In genomic region chr7:50742401-50742800, GRCh38 we compare ENCODE assay signal across 21 cellular contexts.
"Had no signal": no experiment of that assay in that cellular context is flagged by ENCODE, and none has a peak within 500 bp of the region (broad histone marks: within the 10 kb centered on the region; RNA-seq: fewer than 3 reads in every experiment).

No MANE protein-coding gene starts in this region.

- H3K27ac ChIP-seq: colonic mucosa, esophagus squamous epithelium, hepatocyte, left ventricle myocardium inferior, lower lobe of right lung, spleen, tibial artery had no signal

- DNase-seq: colonic mucosa; effector CD4-positive, alpha-beta T cell; endodermal cell; esophagus squamous epithelium; foreskin melanocyte; kidney; left cardiac atrium; left ventricle myocardium inferior; lower lobe of right lung; mesenchymal stem cell; naive thymus-derived CD4-positive, alpha-beta T cell; nephron progenitor cell; spleen; stimulated activated CD4-positive, alpha-beta T cell treated with anti-CD3 and anti-CD28 coated beads, Interleukin-15, amount 100 ng/mL, for 24 hours; stimulated activated CD4-positive, alpha-beta T cell treated with anti-CD3 and anti-CD28 coated beads, Interleukin-1b, Interleukin-23, amount 100 ng/mL, for 48 hours; stimulated activated CD4-positive, alpha-beta T cell treated with anti-CD3 and anti-CD28 coated beads, Interleukin-4, amount 100 ng/mL, for 24 hours; tibial artery had no signal

- H3K9me3 ChIP-seq: colonic mucosa, esophagus squamous epithelium, left ventricle myocardium inferior, lower lobe of right lung, spleen, tibial artery had no signal

- H3K4me1 ChIP-seq: colonic mucosa, tibial artery had no signal

- H3K4me3 ChIP-seq: colonic mucosa, esophagus squamous epithelium, hepatocyte, left ventricle myocardium inferior, lower lobe of right lung, spleen, tibial artery had no signal

- H3K36me3 ChIP-seq: colonic mucosa, esophagus squamous epithelium, left ventricle myocardium inferior, lower lobe of right lung had no signal

- H3K4me3 Mint-ChIP-seq: endodermal cell; nephron progenitor cell; stimulated activated memory B cell treated with anti-CD40 and anti-IgM and Interleukin-4, amounts not matched to agents 10 μg/mL and 1 μg/mL and 100 μg/mL, for 72 hours; stimulated activated naive CD8-positive, alpha-beta T cell treated with anti-CD3 and anti-CD28 coated beads, Interleukin-15, Interleukin-2, amounts not matched to agents 100 ng/mL and 50 ng/mL, for 24 hours had no signal

- H2AFZ ChIP-seq: hepatocyte had no signal

- H3K36me3 Mint-ChIP-seq: stimulated activated memory B cell treated with anti-CD40 and anti-IgM and Interleukin-4, amounts not matched to agents 10 μg/mL and 1 μg/mL and 100 μg/mL, for 72 hours had no signal

- ATAC-seq: left cardiac atrium; lower lobe of right lung; naive thymus-derived CD4-positive, alpha-beta T cell; sciatic nerve; stimulated activated memory B cell treated with anti-CD40 and anti-IgM and Interleukin-4, amounts not matched to agents 10 μg/mL and 1 μg/mL and 100 μg/mL, for 72 hours had no signal

- H3K9me3 Mint-ChIP-seq: endodermal cell; stimulated activated memory B cell treated with anti-CD40 and anti-IgM and Interleukin-4, amounts not matched to agents 10 μg/mL and 1 μg/mL and 100 μg/mL, for 72 hours; stimulated activated naive CD8-positive, alpha-beta T cell treated with anti-CD3 and anti-CD28 coated beads, Interleukin-15, Interleukin-2, amounts not matched to agents 100 ng/mL and 50 ng/mL, for 24 hours had no signal

- H3K27me3 Mint-ChIP-seq: stimulated activated naive CD8-positive, alpha-beta T cell treated with anti-CD3 and anti-CD28 coated beads, Interleukin-15, Interleukin-2, amounts not matched to agents 100 ng/mL and 50 ng/mL, for 24 hours had no signal

- H3K4me2 ChIP-seq: hepatocyte had no signal

- H3K27ac Mint-ChIP-seq: endodermal cell; nephron progenitor cell; stimulated activated memory B cell treated with anti-CD40 and anti-IgM and Interleukin-4, amounts not matched to agents 10 μg/mL and 1 μg/mL and 100 μg/mL, for 72 hours; stimulated activated naive CD8-positive, alpha-beta T cell treated with anti-CD3 and anti-CD28 coated beads, Interleukin-15, Interleukin-2, amounts not matched to agents 100 ng/mL and 50 ng/mL, for 24 hours had no signal

- H3K27me3 ChIP-seq: colonic mucosa, esophagus squamous epithelium, hepatocyte, spleen, tibial artery had no signal
